ENCODE assay signal across 17 cellular contexts in genomic region chr5:69531010-69531785, GRCh38. TPM values are rescaled to one million over a fixed set of nuclear protein-coding genes. Genes with fewer than 3 reads are reported as not detected.
A peak's percentile ranks its signal among the peaks of the same experiment; 100 is the strongest.
DNase-seq lines count a peak whose midpoint lies in the region; ATAC-seq, FAIRE-seq and TF ChIP-seq lines count a peak whose summit lies in the region.
"Had no signal": no experiment of that assay in that cellular context is flagged by ENCODE, and none has a peak within 500 bp of the region (broad histone marks: within the 10 kb centered on the region; RNA-seq: fewer than 3 reads in every experiment).

No MANE protein-coding gene starts in this region.

- no peaks in the 10 kb centered on the region for H3K27me3 ChIP-seq in stomach
- H3K27me3 ChIP-seq: vagina had no signal

- 23 to 40% (median 33%) methylated on average over 7 of the region's 7 CpGs for WGBS in stomach, 5 donors

- TF ChIP-seq CTCF in stomach (IDR thresholded peaks at IDR 0.05) = no peak

- no peaks in the 10 kb centered on the region for H3K9me3 ChIP-seq in stomach
- H3K9me3 ChIP-seq: MG63, vagina had no signal

- DNase-seq in NCI-H345 (lab: John Stamatoyannopoulos, UW) = peak; percentile 1
- DNase-seq in NCI-H345 treated with DMSO at 0.1 percent for 48 hours (lab: John Stamatoyannopoulos, UW; ENCODE audit: unreplicated experiment) = no peak
- peak; percentile 37 for DNase-seq in NCI-H2029 treated with DMSO at 0.1 percent for 48 hours (lab: John Stamatoyannopoulos, UW)
- DNase-seq in dedifferentiated amniotic fluid mesenchymal stem cell (ENCODE audit: extremely low spot score) = peak; percentile 13
- peak; percentile 42 for DNase-seq in stomach
- no peak for DNase-seq in NCI-H2227 treated with DMSO at 0.1 percent for 48 hours (lab: John Stamatoyannopoulos, UW)
- no peak for DNase-seq in GM12892 (ENCODE audit: insufficient read length)
- DNase-seq: CD4-positive, CD25-positive, alpha-beta regulatory T cell; MG63; NCI-H446; stimulated activated CD4-positive, alpha-beta T cell treated with anti-CD3 and anti-CD28 coated beads, Interleukin-1b, Interleukin-23, amount 100 ng/mL, for 48 hours; stimulated activated naive CD8-positive, alpha-beta T cell treated with anti-CD3 and anti-CD28 coated beads, Interleukin-15, amount 100 ng/mL, for 72 hours had no signal

- intact Hi-C loops in stomach (cut with DNase I; ENCODE audit: low total_unique reads) = no loop called here

- H3K36me3 ChIP-seq in stomach = peaks cover 0 to 4% (median under 1%) of the 10 kb centered on the region in 4 donors
- H3K36me3 ChIP-seq: MG63, vagina had no signal

- FAIRE-seq in GM12892 (lab: Jason Lieb, UNC) = no peak
- FAIRE-seq: frontal cortex had no signal

- no peak for TF ChIP-seq POLR2A in stomach (IDR thresholded peaks at IDR 0.05)
- no peak for TF ChIP-seq POLR2A in GM12892 (IDR thresholded peaks at IDR 0.05; ENCODE audit: low read depth, low read length)

- TF ChIP-seq EP300 in stomach (IDR thresholded peaks at IDR 0.05) = no peak

- peaks cover 22 to 56% (median 30%) of the 10 kb centered on the region in 4 donors for H3K4me1 ChIP-seq in stomach
- H3K4me1 ChIP-seq: vagina had no signal

- no peak overlapping the region for H3K4me3 ChIP-seq in stomach
- H3K4me3 ChIP-seq: MG63, vagina had no signal

- peak overlapping the region; percentile 57 to 88 (median 65) for H3K27ac ChIP-seq in stomach
- H3K27ac ChIP-seq: epithelial cell of prostate, vagina had no signal

- ATAC-seq in GM19035 (IDR thresholded peaks at IDR 0.05; ENCODE audit: unreplicated experiment) = no peak
- ATAC-seq: activated CD4-positive, CD25-positive, alpha-beta regulatory T cell treated with anti-CD3 and anti-CD28 coated beads, Interleukin-2, amount 50 U/mL, for 24 hours; stimulated activated naive CD8-positive, alpha-beta T cell treated with anti-CD3 and anti-CD28 coated beads, Interleukin-15, amount 100 ng/mL, for 72 hours had no signal

RNA-seq across cellular contexts. Expression of gene GTF2H2C, which starts 28.8 kb away (rescaled TPM):
- total RNA-seq in stomach = 10 to 100 TPM in 3 of 5 donors, 1 to 10 TPM in 2; 4.7 to 55.1 (median 17.4) TPM
- 10 to 100 TPM in 2 of 3 donors, 1 to 10 TPM in 1; 7.5 to 12.4 (median 11.4) TPM for polyA plus RNA-seq in stomach
- polyA plus RNA-seq in GM12892 (2012; ENCODE audit: missing spikeins) = 48.7 TPM

RNA-seq across cellular contexts. Expression of gene OCLN, which starts 38.6 kb away (rescaled TPM):
- total RNA-seq in stomach = 10 to 100 TPM; 17.5 to 81.9 (median 52.3) TPM
- polyA plus RNA-seq in stomach = 10 to 100 TPM in 1 of 3 donors, 1 to 10 TPM in 2; 4.4 to 12.5 (median 7.3) TPM
- 7.7 TPM for polyA plus RNA-seq in GM12892 (2012; ENCODE audit: missing spikeins)

Comparison
In these comparisons a context has a peak if more than half of its experiments do, and no peak if none do; other contexts are left out.
1. DNase-seq: peak in NCI-H345 (single experiment), NCI-H2029 treated with DMSO at 0.1 percent for 48 hours (single experiment), dedifferentiated amniotic fluid mesenchymal stem cell (single experiment) and stomach (single experiment); none in NCI-H345 treated with DMSO at 0.1 percent for 48 hours (single experiment), NCI-H2227 treated with DMSO at 0.1 percent for 48 hours (single experiment) and GM12892 (single experiment).